Comparison of ENCODE assay signal across 9 cellular contexts in the genomic region with DNA sequence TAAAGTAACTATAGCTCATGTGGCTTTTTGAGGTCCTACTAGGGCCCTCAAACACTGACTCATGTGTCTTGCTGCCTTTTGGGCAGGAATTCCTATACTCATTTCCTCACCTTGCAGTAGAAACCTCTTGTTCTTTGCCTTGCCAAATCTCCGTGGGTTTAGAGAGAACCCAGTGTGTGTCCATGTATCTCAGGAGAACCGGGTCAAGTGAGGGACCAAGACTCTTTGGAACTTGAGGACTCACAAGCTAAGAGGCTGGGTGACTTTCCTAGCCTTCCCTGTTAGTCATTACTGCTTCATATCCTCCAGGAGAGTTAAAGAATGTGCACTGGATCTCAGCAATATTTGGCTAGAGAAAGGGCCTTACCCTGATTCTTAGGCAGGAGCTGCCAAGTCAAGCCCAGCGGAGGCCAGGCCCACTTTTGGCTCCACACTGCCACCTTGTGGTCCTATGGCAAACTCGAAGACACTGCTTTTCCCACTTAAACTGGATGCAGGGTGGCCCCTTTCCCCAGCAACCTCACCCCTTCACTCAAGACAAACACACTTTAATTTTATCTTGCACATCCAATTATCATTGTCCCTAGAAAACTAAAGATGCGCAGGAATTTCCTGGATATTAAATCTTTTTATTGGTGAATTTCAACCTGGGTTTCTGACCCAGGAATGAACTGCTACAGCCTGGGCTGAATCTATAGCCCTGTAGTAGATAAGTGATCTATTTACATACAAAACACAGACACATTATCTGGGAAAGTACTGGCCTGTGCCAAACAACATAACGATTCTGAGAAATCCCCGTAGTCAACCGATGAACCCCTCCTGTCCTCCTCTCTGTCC. TPM values are rescaled to one million over a fixed set of nuclear protein-coding genes. Genes with fewer than 3 reads are reported as not detected.
DNase-seq lines count a peak whose midpoint lies in the region; ATAC-seq, FAIRE-seq and TF ChIP-seq lines count a peak whose summit lies in the region.
"Had no signal": no experiment of that assay in that cellular context is flagged by ENCODE, and none has a peak within 500 bp of the region (broad histone marks: within the 10 kb centered on the region; RNA-seq: fewer than 3 reads in every experiment).

No MANE protein-coding gene starts in this region.

- DNase-seq in Caki2 (ENCODE audit: low read depth) = peak; percentile 59
- peak; percentile 19 for DNase-seq in NCI-H2196 treated with DMSO at 0.1 percent for 48 hours (lab: John Stamatoyannopoulos, UW; ENCODE audit: unreplicated experiment)
- DNase-seq in WTC11 (ENCODE audit: low spot score) = peak; percentile 86
- peak; percentile 87 for DNase-seq in bronchial epithelial cell (ENCODE audit: low read depth)
- DNase-seq in kidney glomerular epithelial cell (lab: John Stamatoyannopoulos, UW) = peak; percentile 83
- DNase-seq in stimulated activated CD4-positive, alpha-beta T cell treated with anti-CD3 and anti-CD28 coated beads, Interleukin-2, amount 100 ng/mL, for 4 hours (ENCODE audit: low read depth) = peak; percentile 66

- H3K27me3 ChIP-seq in bronchial epithelial cell (ENCODE audit: control insufficient read depth, insufficient read depth, low read length) = peaks cover 3% of the 10 kb centered on the region

- no peaks in the 10 kb centered on the region for H3K9me3 Mint-ChIP-seq in WTC11
- H3K9me3 Mint-ChIP-seq: activated naive CD4-positive, alpha-beta T cell treated with anti-CD3 and anti-CD28 coated beads, Interleukin-2, amount 50 U/mL, for 24 hours had no signal

- H3K27ac Mint-ChIP-seq in WTC11 = no peak overlapping the region
- H3K27ac Mint-ChIP-seq: activated naive CD4-positive, alpha-beta T cell treated with anti-CD3 and anti-CD28 coated beads, Interleukin-2, amount 50 U/mL, for 24 hours had no signal

- no peaks in the 10 kb centered on the region for H3K4me1 Mint-ChIP-seq in WTC11
- H3K4me1 Mint-ChIP-seq: activated naive CD4-positive, alpha-beta T cell treated with anti-CD3 and anti-CD28 coated beads, Interleukin-2, amount 50 U/mL, for 24 hours had no signal

- no peaks in the 10 kb centered on the region for H3K36me3 Mint-ChIP-seq in WTC11
- H3K36me3 Mint-ChIP-seq: activated naive CD4-positive, alpha-beta T cell treated with anti-CD3 and anti-CD28 coated beads, Interleukin-2, amount 50 U/mL, for 24 hours had no signal

- no peak overlapping the region for H3K4me3 Mint-ChIP-seq in WTC11
- H3K4me3 Mint-ChIP-seq: activated naive CD4-positive, alpha-beta T cell treated with anti-CD3 and anti-CD28 coated beads, Interleukin-2, amount 50 U/mL, for 24 hours had no signal

- peak; percentile 77 for FAIRE-seq in bronchial epithelial cell (lab: Jason Lieb, UNC)

- peak; percentile 78 for ATAC-seq in HG02642 (IDR thresholded peaks at IDR 0.05; ENCODE audit: poor library complexity, unreplicated experiment)
- ATAC-seq in WTC11 = peak; percentile 95
- ATAC-seq in HG02973 (IDR thresholded peaks at IDR 0.05; ENCODE audit: unreplicated experiment) = no peak

- in situ Hi-C loops in Caki2 (cut with HindIII; ENCODE audit: low pct_unique_long_range_greater_than_20kb, low sequenced_read_pairs) = no loop called here

- no peaks in the 10 kb centered on the region for H3K36me3 ChIP-seq in bronchial epithelial cell (ENCODE audit: control insufficient read depth, insufficient read depth, low read length)

- CTCF ChIA-PET in WTC11 (lab: Charles Lee) = interaction anchor here (0.6 to 12.7 kb wide), 14 partner anchors 9 to 189 kb away, joined by 3 to 121 read pairs (median 6); a partner anchor contains a TSS

- POLR2A ChIA-PET in WTC11 (lab: Charles Lee) = no interaction called here

- TF ChIP-seq CTCF in WTC11 (IDR thresholded peaks at IDR 0.05) = peak; percentile 78
- peak; percentile 92 for TF ChIP-seq CTCF in bronchial epithelial cell (IDR thresholded peaks at IDR 0.05; ENCODE audit: insufficient read depth, low read length, severe bottlenecking)

- no peak overlapping the region for H3K4me3 ChIP-seq in bronchial epithelial cell (ENCODE audit: low read depth, low read length)

- H3K27me3 Mint-ChIP-seq in WTC11 (ENCODE audit: low read depth) = no peaks in the 10 kb centered on the region
- H3K27me3 Mint-ChIP-seq: activated naive CD4-positive, alpha-beta T cell treated with anti-CD3 and anti-CD28 coated beads, Interleukin-2, amount 50 U/mL, for 24 hours had no signal

TF ChIP-seq in WTC11, 78 proteins besides CTCF, POLR2A, EP300 and RAD21:
- TF ChIP-seq, protein P1, sequence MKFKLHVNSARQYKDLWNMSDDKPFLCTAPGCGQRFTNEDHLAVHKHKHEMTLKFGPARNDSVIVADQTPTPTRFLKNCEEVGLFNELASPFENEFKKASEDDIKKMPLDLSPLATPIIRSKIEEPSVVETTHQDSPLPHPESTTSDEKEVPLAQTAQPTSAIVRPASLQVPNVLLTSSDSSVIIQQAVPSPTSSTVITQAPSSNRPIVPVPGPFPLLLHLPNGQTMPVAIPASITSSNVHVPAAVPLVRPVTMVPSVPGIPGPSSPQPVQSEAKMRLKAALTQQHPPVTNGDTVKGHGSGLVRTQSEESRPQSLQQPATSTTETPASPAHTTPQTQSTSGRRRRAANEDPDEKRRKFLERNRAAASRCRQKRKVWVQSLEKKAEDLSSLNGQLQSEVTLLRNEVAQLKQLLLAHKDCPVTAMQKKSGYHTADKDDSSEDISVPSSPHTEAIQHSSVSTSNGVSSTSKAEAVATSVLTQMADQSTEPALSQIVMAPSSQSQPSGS (CRISPR knock-in tag; IDR thresholded peaks at IDR 0.05; ENCODE audit: borderline replicate concordance, low read depth) = no peak
- TF ChIP-seq ZNF671 (CRISPR knock-in tag; IDR thresholded peaks at IDR 0.05) = no peak
- no peak for TF ChIP-seq TEAD4 (CRISPR knock-in tag; IDR thresholded peaks at IDR 0.05)
- TF ChIP-seq, protein P2, sequence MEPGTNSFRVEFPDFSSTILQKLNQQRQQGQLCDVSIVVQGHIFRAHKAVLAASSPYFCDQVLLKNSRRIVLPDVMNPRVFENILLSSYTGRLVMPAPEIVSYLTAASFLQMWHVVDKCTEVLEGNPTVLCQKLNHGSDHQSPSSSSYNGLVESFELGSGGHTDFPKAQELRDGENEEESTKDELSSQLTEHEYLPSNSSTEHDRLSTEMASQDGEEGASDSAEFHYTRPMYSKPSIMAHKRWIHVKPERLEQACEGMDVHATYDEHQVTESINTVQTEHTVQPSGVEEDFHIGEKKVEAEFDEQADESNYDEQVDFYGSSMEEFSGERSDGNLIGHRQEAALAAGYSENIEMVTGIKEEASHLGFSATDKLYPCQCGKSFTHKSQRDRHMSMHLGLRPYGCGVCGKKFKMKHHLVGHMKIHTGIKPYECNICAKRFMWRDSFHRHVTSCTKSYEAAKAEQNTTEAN (CRISPR knock-in tag; IDR thresholded peaks at IDR 0.05) = no peak
- TF ChIP-seq, protein P3, sequence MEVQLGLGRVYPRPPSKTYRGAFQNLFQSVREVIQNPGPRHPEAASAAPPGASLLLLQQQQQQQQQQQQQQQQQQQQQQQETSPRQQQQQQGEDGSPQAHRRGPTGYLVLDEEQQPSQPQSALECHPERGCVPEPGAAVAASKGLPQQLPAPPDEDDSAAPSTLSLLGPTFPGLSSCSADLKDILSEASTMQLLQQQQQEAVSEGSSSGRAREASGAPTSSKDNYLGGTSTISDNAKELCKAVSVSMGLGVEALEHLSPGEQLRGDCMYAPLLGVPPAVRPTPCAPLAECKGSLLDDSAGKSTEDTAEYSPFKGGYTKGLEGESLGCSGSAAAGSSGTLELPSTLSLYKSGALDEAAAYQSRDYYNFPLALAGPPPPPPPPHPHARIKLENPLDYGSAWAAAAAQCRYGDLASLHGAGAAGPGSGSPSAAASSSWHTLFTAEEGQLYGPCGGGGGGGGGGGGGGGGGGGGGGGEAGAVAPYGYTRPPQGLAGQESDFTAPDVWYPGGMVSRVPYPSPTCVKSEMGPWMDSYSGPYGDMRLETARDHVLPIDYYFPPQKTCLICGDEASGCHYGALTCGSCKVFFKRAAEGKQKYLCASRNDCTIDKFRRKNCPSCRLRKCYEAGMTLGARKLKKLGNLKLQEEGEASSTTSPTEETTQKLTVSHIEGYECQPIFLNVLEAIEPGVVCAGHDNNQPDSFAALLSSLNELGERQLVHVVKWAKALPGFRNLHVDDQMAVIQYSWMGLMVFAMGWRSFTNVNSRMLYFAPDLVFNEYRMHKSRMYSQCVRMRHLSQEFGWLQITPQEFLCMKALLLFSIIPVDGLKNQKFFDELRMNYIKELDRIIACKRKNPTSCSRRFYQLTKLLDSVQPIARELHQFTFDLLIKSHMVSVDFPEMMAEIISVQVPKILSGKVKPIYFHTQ (CRISPR knock-in tag; IDR thresholded peaks at IDR 0.05) = no peak
- TF ChIP-seq CREM (CRISPR knock-in tag; IDR thresholded peaks at IDR 0.05) = no peak
- TF ChIP-seq KAT7 (CRISPR knock-in tag; IDR thresholded peaks at IDR 0.05; ENCODE audit: borderline replicate concordance) = no peak
- no peak for TF ChIP-seq FOXP1 (CRISPR knock-in tag; IDR thresholded peaks at IDR 0.05; ENCODE audit: borderline replicate concordance)
TF ChIP-seq in WTC11: peak in this region for 0.

RNA-seq across cellular contexts. Expression of a gene that starts 10.6 kb away (rescaled TPM):
- not detected in 2 replicates for total RNA-seq in Caki2 (2014; rRNA removed; shearing (Covaris generic); ENCODE audit: low replicate concordance)
- total RNA-seq in WTC11 (2021) (0.30 to 0.68 TPM (median 0.46 TPM) in 3 replicates), bronchial epithelial cell (not detected in 2 replicates)

RNA-seq across cellular contexts. Expression of a gene that starts 53.6 kb away (rescaled TPM):
- 0.14 and 1.1 TPM in 2 replicates for total RNA-seq in Caki2 (2014; rRNA removed; shearing (Covaris generic); ENCODE audit: low replicate concordance)
- total RNA-seq in WTC11 (2021) (not detected in 3 replicates), bronchial epithelial cell (not detected in 2 replicates)

Comparison
In these comparisons a context has a peak if more than half of its experiments do, and no peak if none do; other contexts are left out.
1. DNase-seq: peak in every context shown above with its lines; median percentile 87 in bronchial epithelial cell; 86 in WTC11; 83 in kidney glomerular epithelial cell; 66 in stimulated activated CD4-positive, alpha-beta T cell treated with anti-CD3 and anti-CD28 coated beads, Interleukin-2, amount 100 ng/mL, for 4 hours; 59 in Caki2; 19 in NCI-H2196 treated with DMSO at 0.1 percent for 48 hours.